Comparison of ENCODE assay signal across 8 cellular contexts in the genomic region with DNA sequence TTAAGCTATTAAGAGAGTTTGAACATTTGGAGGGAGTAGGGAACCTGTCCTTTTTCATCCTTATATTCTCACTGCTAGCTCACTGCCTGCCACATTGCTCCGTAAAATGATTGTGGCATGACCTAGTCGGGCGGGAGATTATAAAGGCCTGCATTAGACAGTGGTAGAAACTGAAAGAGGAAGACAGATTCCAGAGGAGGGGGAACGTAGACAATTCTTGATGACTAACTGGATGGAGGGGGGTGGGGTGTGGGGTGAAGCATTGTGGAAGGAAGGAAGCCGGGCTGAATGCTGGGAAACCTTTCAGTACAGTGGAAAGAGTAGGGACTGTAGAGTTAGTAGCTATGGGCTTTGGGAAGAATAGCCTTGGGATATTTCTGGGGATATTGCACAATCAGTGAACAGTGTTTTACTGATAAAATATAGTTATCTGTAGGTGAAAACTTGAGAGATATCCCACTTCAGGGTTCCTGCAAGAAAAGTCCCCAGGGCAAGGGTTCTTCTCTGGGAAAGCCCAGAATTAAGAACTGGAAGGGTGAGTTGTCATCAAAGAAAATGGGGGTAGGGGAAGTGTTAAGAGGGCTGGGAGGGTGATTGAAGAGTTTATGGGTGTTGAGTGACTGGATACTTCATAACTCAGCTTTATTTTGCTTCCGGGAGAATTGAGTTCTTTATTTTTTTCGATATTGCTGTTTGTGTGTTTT. TPM values are rescaled to one million over a fixed set of nuclear protein-coding genes. Genes with fewer than 3 reads are reported as not detected.
DNase-seq lines count a peak whose midpoint lies in the region; ATAC-seq and TF ChIP-seq lines count a peak whose summit lies in the region.

No MANE protein-coding gene starts in this region.

- BruUV-seq in Caco-2 (replicated peaks; lab: Mats Ljungman, UMichigan): no TSS peak

- peak overlapping the region; percentile 78 for H3K27ac ChIP-seq in stomach smooth muscle (ENCODE audit: low read length)

- H3K27ac Mint-ChIP-seq in Caco-2 (ENCODE audit: unreplicated experiment): peak overlapping the region; percentile 89
- peak overlapping the region; percentile 94 for H3K27ac Mint-ChIP-seq in activated CD4-positive, alpha-beta memory T cell treated with anti-CD3 and anti-CD28 coated beads, Interleukin-2, amount 10 ng/mL, durations not matched to agents 7 days and 5 days

- no peaks in the 10 kb centered on the region for H3K9me3 ChIP-seq in Caco-2
- no peaks in the 10 kb centered on the region for H3K9me3 ChIP-seq in mucosa of stomach (ENCODE audit: control insufficient read depth, low read length)
- H3K9me3 ChIP-seq in stomach smooth muscle (ENCODE audit: control insufficient read depth in 2 of 2, low read length in 2 of 2): no peaks in the 10 kb centered on the region

- intact Hi-C loops in Caco-2 (cut with micrococcal nuclease; ENCODE audit: unreplicated experiment): no loop called here

- peaks cover 18% of the 10 kb centered on the region for H3K36me3 Mint-ChIP-seq in Caco-2 (ENCODE audit: insufficient read depth, unreplicated experiment)
- H3K36me3 Mint-ChIP-seq in activated CD4-positive, alpha-beta memory T cell treated with anti-CD3 and anti-CD28 coated beads, Interleukin-2, amount 10 ng/mL, durations not matched to agents 7 days and 5 days (ENCODE audit: low read depth): peaks cover 45% of the 10 kb centered on the region

- H3K9me3 Mint-ChIP-seq in Caco-2 (ENCODE audit: unreplicated experiment): no peaks in the 10 kb centered on the region
- H3K9me3 Mint-ChIP-seq in activated CD4-positive, alpha-beta memory T cell treated with anti-CD3 and anti-CD28 coated beads, Interleukin-2, amount 10 ng/mL, durations not matched to agents 7 days and 5 days: no peaks in the 10 kb centered on the region

- H3K27me3 Mint-ChIP-seq in Caco-2 (ENCODE audit: insufficient read depth, unreplicated experiment): no peaks in the 10 kb centered on the region
- H3K27me3 Mint-ChIP-seq in activated CD4-positive, alpha-beta memory T cell treated with anti-CD3 and anti-CD28 coated beads, Interleukin-2, amount 10 ng/mL, durations not matched to agents 7 days and 5 days: no peaks in the 10 kb centered on the region

- CTCF ChIA-PET in Caco-2 (lab: Charles Lee): interaction anchor here (0.6 to 0.7 kb wide), 3 partner anchors 13 to 97 kb away, joined by 3 to 4 read pairs (median 3); no protein-coding TSS in a partner anchor
- CTCF ChIA-PET in activated CD4-positive, alpha-beta memory T cell treated with anti-CD3 and anti-CD28 coated beads, Interleukin-2, amount 10 ng/mL, durations not matched to agents 7 days and 5 days (lab: Charles Lee): interaction anchor here (0.9 to 2.5 kb wide), 4 partner anchors 9 to 91 kb away, joined by 4 to 30 read pairs (median 4); no protein-coding TSS in a partner anchor

- no peak for TF ChIP-seq CTCF in Caco-2 (IDR thresholded peaks at IDR 0.05; ENCODE audit: insufficient read depth in 1 of 2, low read depth in 1 of 2, low read length in 1 of 2, severe bottlenecking in 1 of 2, unreplicated experiment in 1 of 2)
- TF ChIP-seq CTCF in epithelial cell of proximal tubule (conservative IDR thresholded peaks at IDR 0.05; ENCODE audit: low read depth, low read length): no peak

- DNase-seq in Caco-2 (peak; percentile 81 to 86), MV-4-11 (lab: John Stamatoyannopoulos, UW) (peak; percentile 94), epithelial cell of proximal tubule (ENCODE audit: low read depth) (no peak), NCI-H748 (lab: John Stamatoyannopoulos, UW; ENCODE audit: unreplicated experiment) (no peak)
- DNase-seq in activated CD4-positive, alpha-beta memory T cell treated with anti-CD3 and anti-CD28 coated beads, Interleukin-2, amount 10 ng/mL, durations not matched to agents 7 days and 5 days: peak; percentile 63

- no peaks in the 10 kb centered on the region for H3K36me3 ChIP-seq in Caco-2 (ENCODE audit: control insufficient read depth, insufficient read depth, low read length)
- H3K36me3 ChIP-seq in mucosa of stomach (ENCODE audit: control insufficient read depth, insufficient read depth, low read length): no peaks in the 10 kb centered on the region
- peaks cover 0 to 4% of the 10 kb centered on the region in 2 donors for H3K36me3 ChIP-seq in stomach smooth muscle (ENCODE audit: control insufficient read depth in 2 of 2, insufficient read depth in 2 of 2, low read length in 2 of 2)

- H3K4me1 ChIP-seq in Caco-2 (peaks cover 22% of the 10 kb centered on the region), mucosa of stomach (ENCODE audit: control insufficient read depth, insufficient read depth, low read length) (peaks cover 31% of the 10 kb centered on the region), stomach smooth muscle (ENCODE audit: control insufficient read depth, insufficient read depth, low read length) (peaks cover 29% of the 10 kb centered on the region)

- peak overlapping the region; percentile 82 for H3K4me3 ChIP-seq in Caco-2 (ENCODE audit: low read depth, low read length)
- H3K4me3 ChIP-seq in epithelial cell of proximal tubule (ENCODE audit: low read depth, low read length): peak overlapping the region; percentile 87
- H3K4me3 ChIP-seq in mucosa of stomach (ENCODE audit: low read length): peak overlapping the region; percentile 44
- peak overlapping the region; percentile 89 to 91 for H3K4me3 ChIP-seq in stomach smooth muscle (ENCODE audit: low read length in 2 of 2)

- ATAC-seq in GM18873 (IDR thresholded peaks at IDR 0.05; ENCODE audit: low FRiP score, unreplicated experiment): no peak

- H3K4me1 Mint-ChIP-seq in Caco-2 (ENCODE audit: low read depth, unreplicated experiment): peaks cover 33% of the 10 kb centered on the region
- H3K4me1 Mint-ChIP-seq in activated CD4-positive, alpha-beta memory T cell treated with anti-CD3 and anti-CD28 coated beads, Interleukin-2, amount 10 ng/mL, durations not matched to agents 7 days and 5 days: peaks cover 58% of the 10 kb centered on the region

- H3K27me3 ChIP-seq in Caco-2 (replicated peaks; ENCODE audit: control insufficient read depth, insufficient read depth, low read length) (no peaks in the 10 kb centered on the region), mucosa of stomach (ENCODE audit: control insufficient read depth, insufficient read depth, low read length) (no peaks in the 10 kb centered on the region), stomach smooth muscle (ENCODE audit: control insufficient read depth in 1 of 2, insufficient read depth in 2 of 2, low read length in 2 of 2) (no peaks in the 10 kb centered on the region)

- peak overlapping the region; percentile 77 for H3K9ac ChIP-seq in mucosa of stomach (ENCODE audit: low read length)
- peak overlapping the region; percentile 86 to 97 for H3K9ac ChIP-seq in stomach smooth muscle (ENCODE audit: low read length in 2 of 2)

- POLR2A ChIA-PET in Caco-2 (lab: Charles Lee): interaction anchor here (1.0 kb wide), 1 partner anchor 350 kb away, joined by 3 read pairs; no protein-coding TSS in a partner anchor
- POLR2A ChIA-PET in activated CD4-positive, alpha-beta memory T cell treated with anti-CD3 and anti-CD28 coated beads, Interleukin-2, amount 10 ng/mL, durations not matched to agents 7 days and 5 days (lab: Charles Lee): interaction anchor here (0.8 to 16.0 kb wide), 12 partner anchors 9 to 392 kb away, joined by 3 to 396 read pairs (median 4); partner anchors contain the start of gene KLHL22

- H3K4me3 Mint-ChIP-seq in Caco-2 (ENCODE audit: unreplicated experiment): peak overlapping the region; percentile 89
- peak overlapping the region; percentile 93 for H3K4me3 Mint-ChIP-seq in activated CD4-positive, alpha-beta memory T cell treated with anti-CD3 and anti-CD28 coated beads, Interleukin-2, amount 10 ng/mL, durations not matched to agents 7 days and 5 days

RNA-seq across cellular contexts. Expression of gene MED15, which starts 2.1 kb away (rescaled TPM):
- total RNA-seq in Caco-2 (2022) (94.7 and 104 TPM in 2 replicates), epithelial cell of proximal tubule (51.9 and 57.7 TPM in 2 replicates)
- 100 to 1,000 TPM; 168 TPM for total RNA-seq in activated CD4-positive, alpha-beta memory T cell treated with anti-CD3 and anti-CD28 coated beads, Interleukin-2, amount 10 ng/mL, durations not matched to agents 7 days and 5 days

RNA-seq across cellular contexts. Expression of gene KLHL22, which starts 13.9 kb away (rescaled TPM):
- total RNA-seq in Caco-2 (2022) (20.9 and 24.4 TPM in 2 replicates), epithelial cell of proximal tubule (18.0 and 21.9 TPM in 2 replicates)
- 10 to 100 TPM; 31.1 to 32.8 TPM for total RNA-seq in activated CD4-positive, alpha-beta memory T cell treated with anti-CD3 and anti-CD28 coated beads, Interleukin-2, amount 10 ng/mL, durations not matched to agents 7 days and 5 days

Comparison
In these comparisons a context has a peak if more than half of its experiments do, and no peak if none do; other contexts are left out.
1. DNase-seq: peak in Caco-2 (2 of 2), MV-4-11 (single experiment) and activated CD4-positive, alpha-beta memory T cell treated with anti-CD3 and anti-CD28 coated beads, Interleukin-2, amount 10 ng/mL, durations not matched to agents 7 days and 5 days (single experiment); none in epithelial cell of proximal tubule (single experiment) and NCI-H748 (single experiment).
2. Peak in every context shown above with its lines, with median percentiles within 50 percentile points of each other: H3K4me3 ChIP-seq.